In genomic region chr1:208179850-208180416, GRCh38 we compare ENCODE assay signal across 22 cellular contexts.
A peak's percentile ranks its signal among the peaks of the same experiment; 100 is the strongest.
DNase-seq lines count a peak whose midpoint lies in the region; ATAC-seq, FAIRE-seq and TF ChIP-seq lines count a peak whose summit lies in the region.
"Had no signal": no experiment of that assay in that cellular context is flagged by ENCODE, and none has a peak within 500 bp of the region (broad histone marks: within the 10 kb centered on the region; RNA-seq: fewer than 3 reads in every experiment).

No MANE protein-coding gene starts in this region.

- intact Hi-C loops in colonic mucosa (cut with DNase I): loop anchor here (10.0 kb wide), 1 partner anchor 55 kb away; no protein-coding TSS in a partner anchor

- ATAC-seq in A549: no peak
- ATAC-seq: body of pancreas had no signal

- peak overlapping the region; percentile 59 for H3K4me2 ChIP-seq in A549

- FAIRE-seq in A549 (lab: Jason Lieb, UNC): no peak
- FAIRE-seq in small intestine (lab: Jason Lieb, UNC): no peak
- FAIRE-seq: D721Med, GM12891 had no signal

- TF ChIP-seq EP300 in A549 (IDR thresholded peaks at IDR 0.05): no peak

- no peak for TF ChIP-seq RAD21 in A549 (conservative IDR thresholded peaks at IDR 0.05 in 1 of 2, IDR thresholded peaks at IDR 0.05 in 1 of 2)

- WGBS in A549 (ENCODE audit: missing lambda C conversion rate): 91% methylated on average over 5 of the region's 7 CpGs
- WGBS in small intestine, 3 donors: 64 to 73% (median 65%) methylated on average over 7 of the region's 7 CpGs

- POLR2A ChIA-PET in A549 (lab: Yijun Ruan, JAX): interaction anchor here (0.6 kb wide), 1 partner anchor 17 kb away, joined by 3 read pairs; no protein-coding TSS in a partner anchor

- H3K4me1 ChIP-seq in A549: peaks cover 81% of the 10 kb centered on the region
- H3K4me1 ChIP-seq in colonic mucosa: peaks cover 40% of the 10 kb centered on the region
- H3K4me1 ChIP-seq in mucosa of rectum (ENCODE audit: control insufficient read depth in 2 of 2, insufficient read depth in 2 of 2, low read length in 2 of 2): peaks cover 56 to 76% of the 10 kb centered on the region in 2 donors
- H3K4me1 ChIP-seq in small intestine (ENCODE audit: control insufficient read depth in 2 of 2, insufficient read depth in 1 of 2, low read depth in 1 of 2, low read length in 1 of 2): peaks cover 15 to 24% of the 10 kb centered on the region in 2 donors

- peak overlapping the region in 1 of 2 donors; percentile 32 for H3K9ac ChIP-seq in colonic mucosa (ENCODE audit: low read depth in 2 of 2, low read length in 2 of 2)
- no peak overlapping the region for H3K9ac ChIP-seq in mucosa of rectum (ENCODE audit: low read depth in 1 of 2, low read length in 2 of 2)

- TF ChIP-seq POLR2A in A549 (IDR thresholded peaks at IDR 0.05; ENCODE audit: low read length): no peak

- H3K36me3 ChIP-seq in H7 (replicated peaks; ENCODE audit: control insufficient read depth, insufficient read depth, low read length): no peaks in the 10 kb centered on the region
- no peaks in the 10 kb centered on the region for H3K36me3 ChIP-seq in colonic mucosa
- peaks cover 0 to 4% of the 10 kb centered on the region in 2 donors for H3K36me3 ChIP-seq in mucosa of rectum (ENCODE audit: control insufficient read depth in 2 of 2, insufficient read depth in 2 of 2, low read length in 2 of 2)
- no peaks in the 10 kb centered on the region for H3K36me3 ChIP-seq in small intestine (ENCODE audit: control insufficient read depth in 2 of 2, insufficient read depth in 2 of 2, low read length in 2 of 2)

- TF ChIP-seq CTCF in A549 (IDR thresholded peaks at IDR 0.05) (no peak), colonic mucosa (IDR thresholded peaks at IDR 0.05) (no peak)

- no peaks in the 10 kb centered on the region for H3K9me3 ChIP-seq in A549
- H3K9me3 ChIP-seq in colonic mucosa: no peaks in the 10 kb centered on the region
- H3K9me3 ChIP-seq in mucosa of rectum (ENCODE audit: control insufficient read depth in 2 of 2, low read length in 2 of 2): no peaks in the 10 kb centered on the region
- H3K9me3 ChIP-seq in small intestine (ENCODE audit: control insufficient read depth, low read depth): no peaks in the 10 kb centered on the region
- H3K9me3 ChIP-seq: body of pancreas had no signal

- H3K27me3 ChIP-seq in H7 (ENCODE audit: control insufficient read depth, insufficient read depth, low read length) (peaks cover 2% of the 10 kb centered on the region), colonic mucosa (no peaks in the 10 kb centered on the region), mucosa of rectum (ENCODE audit: control insufficient read depth in 2 of 2, insufficient read depth in 2 of 2, low read length in 2 of 2) (no peaks in the 10 kb centered on the region), small intestine (ENCODE audit: control insufficient read depth in 2 of 2, insufficient read depth in 2 of 2, low read length in 2 of 2) (no peaks in the 10 kb centered on the region)
- H3K27me3 ChIP-seq: body of pancreas had no signal

- no peak overlapping the region for H3K4me3 ChIP-seq in A549
- no peak overlapping the region for H3K4me3 ChIP-seq in H7 (ENCODE audit: insufficient read depth, low read depth, low read length)
- H3K4me3 ChIP-seq in colonic mucosa: no peak overlapping the region
- no peak overlapping the region for H3K4me3 ChIP-seq in mucosa of rectum (ENCODE audit: low read length in 2 of 2)
- H3K4me3 ChIP-seq in small intestine (ENCODE audit: low read depth in 1 of 2, low read length in 2 of 2): no peak overlapping the region
- H3K4me3 ChIP-seq: body of pancreas had no signal

- H3K27ac ChIP-seq in A549 (peak overlapping the region; percentile 49 to 63; a peak in 4 of 6 replicates), colonic mucosa (peak overlapping the region; percentile 76), mucosa of rectum (ENCODE audit: low read depth in 2 of 2, low read length in 2 of 2) (peak overlapping the region; percentile 79 to 81), small intestine (ENCODE audit: low read depth in 1 of 2, low read length in 1 of 2) (peak overlapping the region in 1 of 2 donors; percentile 88)
- H3K27ac ChIP-seq: body of pancreas, VCaP had no signal

- no peak for DNase-seq in A549 (ENCODE audit: low read depth in 1 of 2, low spot score in 1 of 2)
- peak; percentile 63 for DNase-seq in H7
- DNase-seq in colonic mucosa: no peak
- DNase-seq in OCI-M2 (lab: John Stamatoyannopoulos, UW; ENCODE audit: unreplicated experiment): no peak
- no peak for DNase-seq in NCI-H1048 (lab: John Stamatoyannopoulos, UW)
- DNase-seq in NCI-H510A (lab: John Stamatoyannopoulos, UW): no peak
- no peak for DNase-seq in small intestine
- DNase-seq: activated CD4-positive, alpha-beta memory T cell treated with anti-CD3 and anti-CD28 coated beads, Interleukin-2, amount 10 ng/mL, durations not matched to agents 7 days and 5 days; activated T-cell treated with anti-CD3 and anti-CD28 coated beads, Interleukin-2, amount 50 U/mL, for 48 hours; GF-D8; immature natural killer cell; midbrain; NCI-H187 treated with DMSO at 0.1 percent for 48 hours; NCI-H526 treated with DMSO at 0.1 percent for 48 hours; RPMI8226; stimulated activated CD4-positive, alpha-beta T cell treated with anti-CD3 and anti-CD28 coated beads, Interleukin-2, amount 100 ng/mL, for 24 hours; T-helper 1 cell had no signal

- CTCF ChIA-PET in A549 (lab: Yijun Ruan, JAX): interaction anchor here (0.6 to 3.2 kb wide), 6 partner anchors 40 to 158 kb away, joined by 3 to 11 read pairs (median 5); partner anchors contain the start of gene PLXNA2

TF ChIP-seq in A549, 52 proteins besides CTCF, POLR2A, EP300 and RAD21:
- TF ChIP-seq HEYL (CRISPR knock-in tag; IDR thresholded peaks at IDR 0.05): no peak
- no peak for TF ChIP-seq ESRRA (IDR thresholded peaks at IDR 0.05; ENCODE audit: borderline replicate concordance, low read length)
- TF ChIP-seq NR3C1 (IDR thresholded peaks at IDR 0.05): no peak
- TF ChIP-seq ZSCAN20 (CRISPR knock-in tag; IDR thresholded peaks at IDR 0.05): no peak
- TF ChIP-seq FOSB (CRISPR knock-in tag; IDR thresholded peaks at IDR 0.05): no peak
TF ChIP-seq in A549: peak in this region for 0.
